In the genomic region with DNA sequence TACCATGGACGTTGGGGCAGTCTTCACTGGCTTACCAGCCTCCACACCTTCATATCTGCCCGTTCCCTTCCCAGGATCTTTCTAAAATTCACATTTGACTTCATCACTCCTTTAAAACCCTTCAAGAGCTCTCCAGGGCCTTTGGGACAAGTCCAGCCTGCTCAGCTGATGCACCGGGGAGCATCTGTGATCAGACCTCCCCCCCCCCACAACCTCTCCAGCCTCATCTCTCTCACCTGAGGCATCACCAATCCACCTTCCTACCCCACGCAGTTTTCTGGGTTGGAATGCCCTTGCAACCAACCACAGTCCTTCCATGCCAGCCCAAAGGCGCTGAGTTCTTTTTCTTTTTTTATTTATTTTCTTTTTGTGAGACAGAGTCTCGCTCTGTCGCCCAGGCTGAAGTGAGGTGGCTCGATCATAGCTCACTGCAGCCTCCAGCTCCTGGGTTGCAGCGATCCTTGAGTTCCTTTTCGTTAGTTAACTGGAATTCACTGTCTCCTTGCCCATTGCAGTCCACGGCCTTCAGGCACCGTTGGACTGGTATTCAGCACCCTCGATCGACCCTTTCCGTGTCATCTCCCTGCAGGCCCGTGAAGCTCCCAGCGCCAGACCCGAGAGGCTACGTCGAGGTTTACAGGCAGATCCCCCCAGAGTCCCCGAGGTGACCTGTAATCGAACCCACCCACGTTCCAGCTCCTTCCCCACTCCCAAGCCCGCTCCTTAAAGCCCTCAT, we compare ENCODE assay signal across 8 cellular contexts. TPM values are rescaled to one million over a fixed set of nuclear protein-coding genes. Genes with fewer than 3 reads are reported as not detected.
DNase-seq lines count a peak whose midpoint lies in the region; ATAC-seq, FAIRE-seq and TF ChIP-seq lines count a peak whose summit lies in the region.

No MANE protein-coding gene starts in this region.

- H3K4me1 ChIP-seq in foreskin keratinocyte (peaks cover 4% of the 10 kb centered on the region), pancreas (peaks cover 0 to 15% (median 11%) of the 10 kb centered on the region in 3 donors)

- intact Hi-C loops in pancreas (cut with DNase I): no loop called here

- H3K27me3 ChIP-seq in H7 (ENCODE audit: control insufficient read depth, insufficient read depth, low read length) (no peaks in the 10 kb centered on the region), foreskin keratinocyte (no peaks in the 10 kb centered on the region), pancreas (no peaks in the 10 kb centered on the region)

- peak overlapping the region; percentile 94 for H3K4me3 Mint-ChIP-seq in WTC11

- peaks cover 8% of the 10 kb centered on the region for H3K4me1 Mint-ChIP-seq in WTC11

- peak overlapping the region; percentile 80 for H3K27ac Mint-ChIP-seq in WTC11

- H3K36me3 Mint-ChIP-seq in WTC11: no peaks in the 10 kb centered on the region

- H3K36me3 ChIP-seq in H7 (replicated peaks; ENCODE audit: control insufficient read depth, insufficient read depth, low read length) (peaks cover 3% of the 10 kb centered on the region), pancreas (no peaks in the 10 kb centered on the region)

- 7 to 10% methylated on average over 23 to 24 of the region's 24 CpGs for WGBS in pancreas, 2 donors

- CTCF ChIA-PET in AG04449 (lab: Yijun Ruan, JAX) (interaction anchor here (0.8 to 5.0 kb wide), 9 partner anchors 8 to 73 kb away, joined by 3 to 25 read pairs (median 4); no protein-coding TSS in a partner anchor), WTC11 (lab: Charles Lee) (interaction anchor here (0.6 to 3.0 kb wide), 6 partner anchors 8 to 187 kb away, joined by 3 to 14 read pairs (median 3); a partner anchor contains a TSS)

- H3K27me3 Mint-ChIP-seq in WTC11 (ENCODE audit: low read depth): no peaks in the 10 kb centered on the region

- POLR2A ChIA-PET in AG04449 (lab: Yijun Ruan, JAX): interaction anchor here (0.6 to 0.9 kb wide), 3 partner anchors 8 to 30 kb away, joined by 3 to 5 read pairs (median 5); no protein-coding TSS in a partner anchor
- POLR2A ChIA-PET in WTC11 (lab: Charles Lee): no interaction called here

- H3K9me3 Mint-ChIP-seq in WTC11: no peaks in the 10 kb centered on the region

- peak overlapping the region; percentile 99 for H3K4me3 ChIP-seq in AG04449 (ENCODE audit: low read depth, low read length)
- H3K4me3 ChIP-seq in H7 (ENCODE audit: insufficient read depth, low read depth, low read length): peak overlapping the region; percentile 96
- peak overlapping the region; percentile 91 to 100 (median 99) for H3K4me3 ChIP-seq in pancreas

- DNase-seq in AG04449 (ENCODE audit: low read depth, low spot score) (no peak), H7 (no peak), WTC11 (ENCODE audit: low spot score) (no peak), foreskin keratinocyte (no peak), pancreas (peak in 2 of 6 donors; percentile 16 to 38), NCI-H2196 treated with DMSO at 0.1 percent for 48 hours (lab: John Stamatoyannopoulos, UW; ENCODE audit: unreplicated experiment) (no peak), NCI-H2171 (lab: John Stamatoyannopoulos, UW) (no peak)

- no peak for TF ChIP-seq CTCF in AG04449 (IDR thresholded peaks at IDR 0.05; ENCODE audit: insufficient read depth, low read length, missing control alignments)
- no peak for TF ChIP-seq CTCF in WTC11 (IDR thresholded peaks at IDR 0.05)
- no peak for TF ChIP-seq CTCF in foreskin keratinocyte (conservative IDR thresholded peaks at IDR 0.05)
- no peak for TF ChIP-seq CTCF in pancreas (IDR thresholded peaks at IDR 0.05)

- no peaks in the 10 kb centered on the region for H3K9me3 ChIP-seq in pancreas

- no peak for FAIRE-seq in pancreas (lab: Jason Lieb, UNC)

- H3K27ac ChIP-seq in foreskin keratinocyte (peak overlapping the region; percentile 65), pancreas (peak overlapping the region in 2 of 4 donors; percentile 38 to 71)

- no peak for ATAC-seq in WTC11
- no peak for ATAC-seq in foreskin keratinocyte
- peak in 3 of 4 donors; percentile 7 to 9 (median 8) for ATAC-seq in pancreas
- ATAC-seq in HG03159 (IDR thresholded peaks at IDR 0.05; ENCODE audit: unreplicated experiment): no peak

TF ChIP-seq in WTC11, 78 proteins besides CTCF, POLR2A, EP300 and RAD21:
- TF ChIP-seq, protein P1, sequence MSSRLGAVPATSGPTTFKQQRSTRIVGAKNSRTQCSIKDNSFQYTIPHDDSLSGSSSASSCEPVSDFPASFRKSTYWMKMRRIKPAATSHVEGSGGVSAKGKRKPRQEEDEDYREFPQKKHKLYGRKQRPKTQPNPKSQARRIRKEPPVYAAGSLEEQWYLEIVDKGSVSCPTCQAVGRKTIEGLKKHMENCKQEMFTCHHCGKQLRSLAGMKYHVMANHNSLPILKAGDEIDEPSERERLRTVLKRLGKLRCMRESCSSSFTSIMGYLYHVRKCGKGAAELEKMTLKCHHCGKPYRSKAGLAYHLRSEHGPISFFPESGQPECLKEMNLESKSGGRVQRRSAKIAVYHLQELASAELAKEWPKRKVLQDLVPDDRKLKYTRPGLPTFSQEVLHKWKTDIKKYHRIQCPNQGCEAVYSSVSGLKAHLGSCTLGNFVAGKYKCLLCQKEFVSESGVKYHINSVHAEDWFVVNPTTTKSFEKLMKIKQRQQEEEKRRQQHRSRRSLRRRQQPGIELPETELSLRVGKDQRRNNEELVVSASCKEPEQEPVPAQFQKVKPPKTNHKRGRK (CRISPR knock-in tag; IDR thresholded peaks at IDR 0.05; ENCODE audit: borderline replicate concordance): 0 out of 2 replicates have a peak, but pooled peaks have one; percentile 20
- TF ChIP-seq ZBTB21 (CRISPR knock-in tag; IDR thresholded peaks at IDR 0.05; ENCODE audit: borderline replicate concordance) (no peak), CREB1 (CRISPR knock-in tag; IDR thresholded peaks at IDR 0.05) (no peak), NFE2L1 (CRISPR knock-in tag; IDR thresholded peaks at IDR 0.05) (0 out of 2 replicates have a peak, but pooled peaks have one; percentile 41), TCF7 (CRISPR knock-in tag; IDR thresholded peaks at IDR 0.05; ENCODE audit: low read depth) (0 out of 2 replicates have a peak, but pooled peaks have one; percentile 43), MYBL2 (CRISPR knock-in tag; IDR thresholded peaks at IDR 0.05) (no peak; the same call in 1 of the 2 replicates)

RNA-seq across cellular contexts. Expression of a gene that starts 0.7 kb away (rescaled TPM):
- total RNA-seq in H7 (2014; rRNA removed; shearing (Covaris generic)): 29.1 and 30.5 TPM in 2 replicates
- total RNA-seq in WTC11 (2021) (20.4 to 24.8 TPM (median 22.9 TPM) in 3 replicates), foreskin keratinocyte (9.6 and 9.9 TPM in 2 replicates), pancreas (1 to 10 TPM; 3.5 to 6.9 (median 5.3) TPM)
- polyA plus RNA-seq in foreskin keratinocyte (11.8 and 12.2 TPM in 2 replicates), pancreas (1 to 10 TPM; 7.3 to 9.3 TPM)

RNA-seq across cellular contexts. Expression of a gene that starts 0.8 kb away (rescaled TPM):
- 54.0 and 67.2 TPM in 2 replicates for total RNA-seq in H7 (2014; rRNA removed; shearing (Covaris generic))
- total RNA-seq in WTC11 (2021): 37.4 to 41.7 TPM (median 39.6 TPM) in 3 replicates
- 23.3 and 25.0 TPM in 2 replicates for total RNA-seq in foreskin keratinocyte
- 22.1 and 24.7 TPM in 2 replicates for polyA plus RNA-seq in foreskin keratinocyte
- total RNA-seq in pancreas: 1 to 10 TPM; 5.1 to 9.3 (median 7.6) TPM
- polyA plus RNA-seq in pancreas: 10 to 100 TPM; 12.3 to 18.4 TPM

RNA-seq across cellular contexts. Expression of a gene that starts 14.7 kb away (rescaled TPM):
- 40.9 and 42.2 TPM in 2 replicates for total RNA-seq in H7 (2014; rRNA removed; shearing (Covaris generic))
- 45.9 to 51.7 TPM (median 50.5 TPM) in 3 replicates for total RNA-seq in WTC11 (2021)
- 69.9 and 80.2 TPM in 2 replicates for total RNA-seq in foreskin keratinocyte
- 114 and 126 TPM in 2 replicates for polyA plus RNA-seq in foreskin keratinocyte
- 10 to 100 TPM; 16.5 to 20.6 (median 17.7) TPM for total RNA-seq in pancreas
- polyA plus RNA-seq in pancreas: 10 to 100 TPM; 56.3 to 59.8 TPM

RNA-seq across cellular contexts. Expression of a gene that starts 30.6 kb away (rescaled TPM):
- 13.3 and 17.3 TPM in 2 replicates for total RNA-seq in H7 (2014; rRNA removed; shearing (Covaris generic))
- total RNA-seq in WTC11 (2021) (22.2 to 25.9 TPM (median 24.7 TPM) in 3 replicates), foreskin keratinocyte (5.6 and 7.5 TPM in 2 replicates), pancreas (10 to 100 TPM in 2 of 6 donors, 1 to 10 TPM in 4; 4.8 to 13.5 (median 7.1) TPM)
- polyA plus RNA-seq in foreskin keratinocyte (3.1 and 3.8 TPM in 2 replicates), pancreas (1 to 10 TPM; 4.1 to 8.6 TPM)

RNA-seq across cellular contexts. Expression of a gene that starts 53.6 kb away (rescaled TPM):
- total RNA-seq in H7 (2014; rRNA removed; shearing (Covaris generic)): 3.2 and 5.9 TPM in 2 replicates
- 3.6 to 6.2 TPM (median 3.9 TPM) in 3 replicates for total RNA-seq in WTC11 (2021)
- 0.51 and 0.53 TPM in 2 replicates for total RNA-seq in foreskin keratinocyte
- polyA plus RNA-seq in foreskin keratinocyte: 0.16 and 0.29 TPM in 2 replicates
- total RNA-seq in pancreas: 10 to 100 TPM in 2 of 6 donors, 1 to 10 TPM in 4; 7.8 to 12.9 (median 8.4) TPM
- 10 to 100 TPM; 39.2 to 93.4 TPM for polyA plus RNA-seq in pancreas

Comparison
In these comparisons a context has a peak if more than half of its experiments do, and no peak if none do; other contexts are left out.
1. ATAC-seq: peak in pancreas (3 of 4); none in WTC11 (single experiment), foreskin keratinocyte (single experiment) and HG03159 (single experiment).
2. Peak in every context shown above with its lines, with median percentiles within 50 percentile points of each other: H3K4me3 ChIP-seq.